19 cellular contexts compared by ENCODE assay signal in the genomic region with DNA sequence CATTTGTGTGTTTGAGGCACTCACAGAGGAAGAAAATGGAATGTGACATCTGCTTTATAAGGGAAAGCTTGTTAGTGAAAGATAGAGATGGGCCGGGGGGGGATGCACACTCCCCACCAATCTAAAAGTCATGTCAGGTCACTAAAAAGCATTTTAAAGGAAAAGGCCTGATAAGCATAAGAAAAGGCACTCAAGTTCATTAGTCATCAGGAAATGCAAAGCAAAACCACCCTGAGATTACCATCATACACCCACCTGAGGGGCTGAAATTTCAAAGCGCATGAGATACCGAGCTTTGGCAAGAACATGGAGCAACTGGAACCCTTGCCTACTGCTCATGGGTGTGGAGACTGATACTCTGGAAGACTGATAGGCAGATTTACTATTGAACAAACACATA.
A peak's percentile ranks its signal among the peaks of the same experiment; 100 is the strongest.
DNase-seq lines count a peak whose midpoint lies in the region; FAIRE-seq and TF ChIP-seq lines count a peak whose summit lies in the region.
"Had no signal": no experiment of that assay in that cellular context is flagged by ENCODE, and none has a peak within 500 bp of the region (broad histone marks: within the 10 kb centered on the region; RNA-seq: fewer than 3 reads in every experiment).

No MANE protein-coding gene starts in this region.

- H3K27ac Mint-ChIP-seq in Calu3 (ENCODE audit: unreplicated experiment) (peak overlapping the region; percentile 9), glutamatergic neuron (ENCODE audit: unreplicated experiment) (no peak overlapping the region)
- H3K27ac Mint-ChIP-seq: CD8-positive, alpha-beta T cell had no signal

- no peak for TF ChIP-seq POLR2A in stomach (IDR thresholded peaks at IDR 0.05)

- TF ChIP-seq EP300 in stomach (IDR thresholded peaks at IDR 0.05), result no peak

- CTCF ChIA-PET in Calu3 (lab: Charles Lee), result interaction anchor here (1.2 kb wide), 1 partner anchor 128 kb away, joined by 3 read pairs; no protein-coding TSS in a partner anchor

- H3K4me1 Mint-ChIP-seq in Calu3 (ENCODE audit: low read depth, unreplicated experiment) (peaks cover 31% of the 10 kb centered on the region), glutamatergic neuron (ENCODE audit: low read depth, unreplicated experiment) (no peaks in the 10 kb centered on the region)

- 22 to 65% (median 40%) methylated on average over 3 of the region's 3 CpGs for WGBS in stomach, 5 donors

- intact Hi-C loops in Calu3 (cut with micrococcal nuclease; ENCODE audit: unreplicated experiment) (no loop called here), stomach (cut with DNase I; ENCODE audit: low total_unique reads) (no loop called here)

- TF ChIP-seq CTCF in Calu3 (IDR thresholded peaks at IDR 0.05; ENCODE audit: unreplicated experiment) (no peak), bronchial epithelial cell (IDR thresholded peaks at IDR 0.05; ENCODE audit: insufficient read depth, low read length, severe bottlenecking) (no peak), stomach (IDR thresholded peaks at IDR 0.05) (no peak), glutamatergic neuron (IDR thresholded peaks at IDR 0.05; ENCODE audit: partially characterized antibody, unreplicated experiment) (no peak)

- DNase-seq in Calu3 (no peak), bronchial epithelial cell (ENCODE audit: low read depth) (peak; percentile 28), stomach (no peak), SKM-1 (lab: John Stamatoyannopoulos, UW; ENCODE audit: unreplicated experiment) (no peak), glutamatergic neuron (no peak)
- DNase-seq in Jurkat, Clone E6-1 (ENCODE audit: low read depth, low spot score), result peak; percentile 36
- no peak for DNase-seq in stimulated activated naive CD4-positive, alpha-beta T cell (lab: John Stamatoyannopoulos, UW)
- DNase-seq: BE2C; CD8-positive, alpha-beta T cell; DND-41; GOT3; Kasumi-1; NCI-H1417; NCI-H187 treated with DMSO at 0.1 percent for 48 hours; NCI-H2171; NCI-H446 treated with DMSO at 0.1 percent for 48 hours; PC-3 had no signal

- no peaks in the 10 kb centered on the region for H3K36me3 ChIP-seq in bronchial epithelial cell (ENCODE audit: control insufficient read depth, insufficient read depth, low read length)
- no peaks in the 10 kb centered on the region for H3K36me3 ChIP-seq in stomach
- H3K36me3 ChIP-seq: BE2C had no signal

- H3K36me3 Mint-ChIP-seq in Calu3 (ENCODE audit: insufficient read depth, unreplicated experiment) (no peaks in the 10 kb centered on the region), glutamatergic neuron (ENCODE audit: unreplicated experiment) (no peaks in the 10 kb centered on the region)
- H3K36me3 Mint-ChIP-seq: CD8-positive, alpha-beta T cell had no signal

- BruUV-seq in Calu3 (replicated peaks; lab: Mats Ljungman, UMichigan), result no TSS peak

- H3K4me3 Mint-ChIP-seq in Calu3 (ENCODE audit: low read depth, unreplicated experiment), result no peak overlapping the region
- no peak overlapping the region for H3K4me3 Mint-ChIP-seq in glutamatergic neuron (ENCODE audit: unreplicated experiment)
- H3K4me3 Mint-ChIP-seq: CD8-positive, alpha-beta T cell had no signal

- no peaks in the 10 kb centered on the region for H3K9me3 Mint-ChIP-seq in Calu3 (ENCODE audit: low read depth, unreplicated experiment)
- no peaks in the 10 kb centered on the region for H3K9me3 Mint-ChIP-seq in glutamatergic neuron (ENCODE audit: unreplicated experiment)
- H3K9me3 Mint-ChIP-seq: CD8-positive, alpha-beta T cell had no signal

- H3K4me1 ChIP-seq in stomach, result peaks cover 0 to 24% (median 3%) of the 10 kb centered on the region in 4 donors
- H3K4me1 ChIP-seq: BE2C had no signal

- H3K27me3 Mint-ChIP-seq in Calu3 (ENCODE audit: unreplicated experiment) (no peaks in the 10 kb centered on the region), glutamatergic neuron (ENCODE audit: unreplicated experiment) (peaks cover 7% of the 10 kb centered on the region)

- no peaks in the 10 kb centered on the region for H3K27me3 ChIP-seq in bronchial epithelial cell (ENCODE audit: control insufficient read depth, insufficient read depth, low read length)
- peaks cover 0 to 5% (median 0%) of the 10 kb centered on the region in 3 donors for H3K27me3 ChIP-seq in stomach
- H3K27me3 ChIP-seq: BE2C had no signal

- no peak for FAIRE-seq in bronchial epithelial cell (lab: Jason Lieb, UNC)
- FAIRE-seq: G401.6, HepG2 had no signal

- H3K9me3 ChIP-seq in stomach, result peaks cover 0 to 4% (median 0%) of the 10 kb centered on the region in 4 donors
- H3K9me3 ChIP-seq: BE2C had no signal

- H3K27ac ChIP-seq in stomach, result peak overlapping the region in 4 of 5 donors; percentile 36 to 67 (median 49)

- H3K4me3 ChIP-seq in Jurkat, Clone E6-1 (ENCODE audit: low read length), result no peak overlapping the region
- H3K4me3 ChIP-seq in bronchial epithelial cell (ENCODE audit: low read depth, low read length) (no peak overlapping the region), stomach (no peak overlapping the region)

Comparison
In these comparisons a context has a peak if more than half of its experiments do, and no peak if none do; other contexts are left out.
1. DNase-seq: peak in Jurkat, Clone E6-1 (single experiment) and bronchial epithelial cell (single experiment); none in Calu3 (single experiment), stomach (single experiment), stimulated activated naive CD4-positive, alpha-beta T cell (0 of 6), SKM-1 (single experiment) and glutamatergic neuron (single experiment).